Comparison of ENCODE assay signal across 2 cellular contexts in the genomic region with DNA sequence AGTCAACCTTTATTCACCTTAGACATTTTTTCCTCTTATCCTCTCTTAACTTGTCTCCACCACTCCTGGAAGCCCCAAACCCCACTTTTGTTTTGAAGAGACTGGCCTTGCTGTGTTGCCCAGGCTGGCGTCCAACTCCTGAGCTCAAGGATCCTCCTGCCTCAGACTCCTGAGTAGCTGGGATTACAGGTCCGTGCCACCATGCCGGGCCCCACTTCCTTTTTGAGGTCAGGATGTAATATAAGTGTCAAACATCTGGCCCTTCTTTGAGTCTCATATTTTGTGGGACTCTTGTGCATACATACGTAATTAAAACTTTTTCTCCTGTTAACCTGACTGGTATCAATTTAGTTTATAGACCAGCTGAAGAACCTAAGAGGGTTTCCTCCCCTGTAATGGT.
TF ChIP-seq lines count a peak whose summit lies in the region.

No MANE protein-coding gene starts in this region.

TF ChIP-seq in SK-N-SH, 30 proteins besides CTCF, POLR2A, EP300 and RAD21 (continued from another document):
- TF ChIP-seq, protein P1, sequence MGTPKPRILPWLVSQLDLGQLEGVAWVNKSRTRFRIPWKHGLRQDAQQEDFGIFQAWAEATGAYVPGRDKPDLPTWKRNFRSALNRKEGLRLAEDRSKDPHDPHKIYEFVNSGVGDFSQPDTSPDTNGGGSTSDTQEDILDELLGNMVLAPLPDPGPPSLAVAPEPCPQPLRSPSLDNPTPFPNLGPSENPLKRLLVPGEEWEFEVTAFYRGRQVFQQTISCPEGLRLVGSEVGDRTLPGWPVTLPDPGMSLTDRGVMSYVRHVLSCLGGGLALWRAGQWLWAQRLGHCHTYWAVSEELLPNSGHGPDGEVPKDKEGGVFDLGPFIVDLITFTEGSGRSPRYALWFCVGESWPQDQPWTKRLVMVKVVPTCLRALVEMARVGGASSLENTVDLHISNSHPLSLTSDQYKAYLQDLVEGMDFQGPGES (IDR thresholded peaks at IDR 0.05; ENCODE audit: low read depth, low read length): no peak
- TF ChIP-seq, protein P2, sequence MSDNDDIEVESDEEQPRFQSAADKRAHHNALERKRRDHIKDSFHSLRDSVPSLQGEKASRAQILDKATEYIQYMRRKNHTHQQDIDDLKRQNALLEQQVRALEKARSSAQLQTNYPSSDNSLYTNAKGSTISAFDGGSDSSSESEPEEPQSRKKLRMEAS (IDR thresholded peaks at IDR 0.05; ENCODE audit: low read depth): no peak
- TF ChIP-seq GATA2 (CRISPR knock-in tag; IDR thresholded peaks at IDR 0.05) (no peak), MEF2A (IDR thresholded peaks at IDR 0.05; ENCODE audit: borderline replicate concordance, low read depth) (no peak), RCOR1 (IDR thresholded peaks at IDR 0.05; ENCODE audit: low read length) (no peak), YY1 (IDR thresholded peaks at IDR 0.05; ENCODE audit: low read depth) (no peak), EZH2phosphoT487 (IDR thresholded peaks at IDR 0.05; ENCODE audit: borderline replicate concordance, low read depth) (no peak), FOSL2 (IDR thresholded peaks at IDR 0.05; ENCODE audit: borderline replicate concordance, low read depth) (no peak), TAF1 (IDR thresholded peaks at IDR 0.05; ENCODE audit: borderline replicate concordance, low read depth, low read length) (no peak), POLR2AphosphoS5 (IDR thresholded peaks at IDR 0.05; ENCODE audit: low read depth, low read length) (no peak), RFX5 (IDR thresholded peaks at IDR 0.05; ENCODE audit: low read length) (no peak), CHD2 (IDR thresholded peaks at IDR 0.05; ENCODE audit: low read length, partially characterized antibody) (no peak)
- TF ChIP-seq, protein P3, sequence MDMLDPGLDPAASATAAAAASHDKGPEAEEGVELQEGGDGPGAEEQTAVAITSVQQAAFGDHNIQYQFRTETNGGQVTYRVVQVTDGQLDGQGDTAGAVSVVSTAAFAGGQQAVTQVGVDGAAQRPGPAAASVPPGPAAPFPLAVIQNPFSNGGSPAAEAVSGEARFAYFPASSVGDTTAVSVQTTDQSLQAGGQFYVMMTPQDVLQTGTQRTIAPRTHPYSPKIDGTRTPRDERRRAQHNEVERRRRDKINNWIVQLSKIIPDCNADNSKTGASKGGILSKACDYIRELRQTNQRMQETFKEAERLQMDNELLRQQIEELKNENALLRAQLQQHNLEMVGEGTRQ (IDR thresholded peaks at IDR 0.05; ENCODE audit: borderline replicate concordance, low read depth, low read length): no peak
- TF ChIP-seq, protein P4, sequence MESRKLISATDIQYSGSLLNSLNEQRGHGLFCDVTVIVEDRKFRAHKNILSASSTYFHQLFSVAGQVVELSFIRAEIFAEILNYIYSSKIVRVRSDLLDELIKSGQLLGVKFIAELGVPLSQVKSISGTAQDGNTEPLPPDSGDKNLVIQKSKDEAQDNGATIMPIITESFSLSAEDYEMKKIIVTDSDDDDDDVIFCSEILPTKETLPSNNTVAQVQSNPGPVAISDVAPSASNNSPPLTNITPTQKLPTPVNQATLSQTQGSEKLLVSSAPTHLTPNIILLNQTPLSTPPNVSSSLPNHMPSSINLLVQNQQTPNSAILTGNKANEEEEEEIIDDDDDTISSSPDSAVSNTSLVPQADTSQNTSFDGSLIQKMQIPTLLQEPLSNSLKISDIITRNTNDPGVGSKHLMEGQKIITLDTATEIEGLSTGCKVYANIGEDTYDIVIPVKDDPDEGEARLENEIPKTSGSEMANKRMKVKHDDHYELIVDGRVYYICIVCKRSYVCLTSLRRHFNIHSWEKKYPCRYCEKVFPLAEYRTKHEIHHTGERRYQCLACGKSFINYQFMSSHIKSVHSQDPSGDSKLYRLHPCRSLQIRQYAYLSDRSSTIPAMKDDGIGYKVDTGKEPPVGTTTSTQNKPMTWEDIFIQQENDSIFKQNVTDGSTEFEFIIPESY (IDR thresholded peaks at IDR 0.05; ENCODE audit: borderline replicate concordance, low read depth): no peak

TF ChIP-seq in SK-N-SH treated with all-trans-retinoic acid at 6 μM for 48 hours, 23 proteins besides CTCF, POLR2A, EP300 and RAD21 (continued from another document):
- TF ChIP-seq, protein P5, sequence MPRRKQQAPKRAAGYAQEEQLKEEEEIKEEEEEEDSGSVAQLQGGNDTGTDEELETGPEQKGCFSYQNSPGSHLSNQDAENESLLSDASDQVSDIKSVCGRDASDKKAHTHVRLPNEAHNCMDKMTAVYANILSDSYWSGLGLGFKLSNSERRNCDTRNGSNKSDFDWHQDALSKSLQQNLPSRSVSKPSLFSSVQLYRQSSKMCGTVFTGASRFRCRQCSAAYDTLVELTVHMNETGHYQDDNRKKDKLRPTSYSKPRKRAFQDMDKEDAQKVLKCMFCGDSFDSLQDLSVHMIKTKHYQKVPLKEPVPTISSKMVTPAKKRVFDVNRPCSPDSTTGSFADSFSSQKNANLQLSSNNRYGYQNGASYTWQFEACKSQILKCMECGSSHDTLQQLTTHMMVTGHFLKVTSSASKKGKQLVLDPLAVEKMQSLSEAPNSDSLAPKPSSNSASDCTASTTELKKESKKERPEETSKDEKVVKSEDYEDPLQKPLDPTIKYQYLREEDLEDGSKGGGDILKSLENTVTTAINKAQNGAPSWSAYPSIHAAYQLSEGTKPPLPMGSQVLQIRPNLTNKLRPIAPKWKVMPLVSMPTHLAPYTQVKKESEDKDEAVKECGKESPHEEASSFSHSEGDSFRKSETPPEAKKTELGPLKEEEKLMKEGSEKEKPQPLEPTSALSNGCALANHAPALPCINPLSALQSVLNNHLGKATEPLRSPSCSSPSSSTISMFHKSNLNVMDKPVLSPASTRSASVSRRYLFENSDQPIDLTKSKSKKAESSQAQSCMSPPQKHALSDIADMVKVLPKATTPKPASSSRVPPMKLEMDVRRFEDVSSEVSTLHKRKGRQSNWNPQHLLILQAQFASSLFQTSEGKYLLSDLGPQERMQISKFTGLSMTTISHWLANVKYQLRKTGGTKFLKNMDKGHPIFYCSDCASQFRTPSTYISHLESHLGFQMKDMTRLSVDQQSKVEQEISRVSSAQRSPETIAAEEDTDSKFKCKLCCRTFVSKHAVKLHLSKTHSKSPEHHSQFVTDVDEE (CRISPR knock-in tag; IDR thresholded peaks at IDR 0.05): no peak
- TF ChIP-seq, protein P6, sequence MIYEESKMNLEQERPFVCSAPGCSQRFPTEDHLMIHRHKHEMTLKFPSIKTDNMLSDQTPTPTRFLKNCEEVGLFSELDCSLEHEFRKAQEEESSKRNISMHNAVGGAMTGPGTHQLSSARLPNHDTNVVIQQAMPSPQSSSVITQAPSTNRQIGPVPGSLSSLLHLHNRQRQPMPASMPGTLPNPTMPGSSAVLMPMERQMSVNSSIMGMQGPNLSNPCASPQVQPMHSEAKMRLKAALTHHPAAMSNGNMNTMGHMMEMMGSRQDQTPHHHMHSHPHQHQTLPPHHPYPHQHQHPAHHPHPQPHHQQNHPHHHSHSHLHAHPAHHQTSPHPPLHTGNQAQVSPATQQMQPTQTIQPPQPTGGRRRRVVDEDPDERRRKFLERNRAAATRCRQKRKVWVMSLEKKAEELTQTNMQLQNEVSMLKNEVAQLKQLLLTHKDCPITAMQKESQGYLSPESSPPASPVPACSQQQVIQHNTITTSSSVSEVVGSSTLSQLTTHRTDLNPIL (CRISPR knock-in tag; IDR thresholded peaks at IDR 0.05; ENCODE audit: low read depth): no peak
- no peak for TF ChIP-seq TOX (CRISPR knock-in tag; IDR thresholded peaks at IDR 0.05; ENCODE audit: borderline replicate concordance)
- no peak for TF ChIP-seq BACH2 (CRISPR knock-in tag; IDR thresholded peaks at IDR 0.05; ENCODE audit: borderline replicate concordance)
- TF ChIP-seq GLIS3 (CRISPR knock-in tag; IDR thresholded peaks at IDR 0.05): no peak
- TF ChIP-seq, protein P7, sequence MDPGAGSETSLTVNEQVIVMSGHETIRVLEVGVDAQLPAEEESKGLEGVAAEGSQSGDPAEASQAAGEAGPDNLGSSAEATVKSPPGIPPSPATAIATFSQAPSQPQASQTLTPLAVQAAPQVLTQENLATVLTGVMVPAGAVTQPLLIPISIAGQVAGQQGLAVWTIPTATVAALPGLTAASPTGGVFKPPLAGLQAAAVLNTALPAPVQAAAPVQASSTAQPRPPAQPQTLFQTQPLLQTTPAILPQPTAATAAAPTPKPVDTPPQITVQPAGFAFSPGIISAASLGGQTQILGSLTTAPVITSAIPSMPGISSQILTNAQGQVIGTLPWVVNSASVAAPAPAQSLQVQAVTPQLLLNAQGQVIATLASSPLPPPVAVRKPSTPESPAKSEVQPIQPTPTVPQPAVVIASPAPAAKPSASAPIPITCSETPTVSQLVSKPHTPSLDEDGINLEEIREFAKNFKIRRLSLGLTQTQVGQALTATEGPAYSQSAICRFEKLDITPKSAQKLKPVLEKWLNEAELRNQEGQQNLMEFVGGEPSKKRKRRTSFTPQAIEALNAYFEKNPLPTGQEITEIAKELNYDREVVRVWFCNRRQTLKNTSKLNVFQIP (CRISPR knock-in tag; IDR thresholded peaks at IDR 0.05; ENCODE audit: borderline replicate concordance, low read depth): no peak
- TF ChIP-seq, protein P8, sequence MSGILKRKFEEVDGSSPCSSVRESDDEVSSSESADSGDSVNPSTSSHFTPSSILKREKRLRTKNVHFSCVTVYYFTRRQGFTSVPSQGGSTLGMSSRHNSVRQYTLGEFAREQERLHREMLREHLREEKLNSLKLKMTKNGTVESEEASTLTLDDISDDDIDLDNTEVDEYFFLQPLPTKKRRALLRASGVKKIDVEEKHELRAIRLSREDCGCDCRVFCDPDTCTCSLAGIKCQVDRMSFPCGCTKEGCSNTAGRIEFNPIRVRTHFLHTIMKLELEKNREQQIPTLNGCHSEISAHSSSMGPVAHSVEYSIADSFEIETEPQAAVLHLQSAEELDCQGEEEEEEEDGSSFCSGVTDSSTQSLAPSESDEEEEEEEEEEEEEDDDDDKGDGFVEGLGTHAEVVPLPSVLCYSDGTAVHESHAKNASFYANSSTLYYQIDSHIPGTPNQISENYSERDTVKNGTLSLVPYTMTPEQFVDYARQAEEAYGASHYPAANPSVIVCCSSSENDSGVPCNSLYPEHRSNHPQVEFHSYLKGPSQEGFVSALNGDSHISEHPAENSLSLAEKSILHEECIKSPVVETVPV (CRISPR knock-in tag; IDR thresholded peaks at IDR 0.05): no peak
- no peak for TF ChIP-seq ZNF565 (CRISPR knock-in tag; conservative IDR thresholded peaks at IDR 0.05; ENCODE audit: low read depth)
- TF ChIP-seq ISL1 (CRISPR knock-in tag; IDR thresholded peaks at IDR 0.05): no peak
- TF ChIP-seq CSDC2 (CRISPR knock-in tag; IDR thresholded peaks at IDR 0.05): no peak
- TF ChIP-seq RARB (CRISPR knock-in tag; IDR thresholded peaks at IDR 0.05): no peak
- no peak for TF ChIP-seq ZNF8 (CRISPR knock-in tag; IDR thresholded peaks at IDR 0.05)
- TF ChIP-seq, protein P9, sequence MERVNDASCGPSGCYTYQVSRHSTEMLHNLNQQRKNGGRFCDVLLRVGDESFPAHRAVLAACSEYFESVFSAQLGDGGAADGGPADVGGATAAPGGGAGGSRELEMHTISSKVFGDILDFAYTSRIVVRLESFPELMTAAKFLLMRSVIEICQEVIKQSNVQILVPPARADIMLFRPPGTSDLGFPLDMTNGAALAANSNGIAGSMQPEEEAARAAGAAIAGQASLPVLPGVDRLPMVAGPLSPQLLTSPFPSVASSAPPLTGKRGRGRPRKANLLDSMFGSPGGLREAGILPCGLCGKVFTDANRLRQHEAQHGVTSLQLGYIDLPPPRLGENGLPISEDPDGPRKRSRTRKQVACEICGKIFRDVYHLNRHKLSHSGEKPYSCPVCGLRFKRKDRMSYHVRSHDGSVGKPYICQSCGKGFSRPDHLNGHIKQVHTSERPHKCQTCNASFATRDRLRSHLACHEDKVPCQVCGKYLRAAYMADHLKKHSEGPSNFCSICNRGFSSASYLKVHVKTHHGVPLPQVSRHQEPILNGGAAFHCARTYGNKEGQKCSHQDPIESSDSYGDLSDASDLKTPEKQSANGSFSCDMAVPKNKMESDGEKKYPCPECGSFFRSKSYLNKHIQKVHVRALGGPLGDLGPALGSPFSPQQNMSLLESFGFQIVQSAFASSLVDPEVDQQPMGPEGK (CRISPR knock-in tag; IDR thresholded peaks at IDR 0.05; ENCODE audit: borderline replicate concordance): no peak
- TF ChIP-seq SNAI2 (CRISPR knock-in tag; IDR thresholded peaks at IDR 0.05): no peak
